ENCODE assay signal across 1 cellular context in genomic region chr14:54342806-54343205, GRCh38.
TF ChIP-seq lines count a peak whose summit lies in the region.

No MANE protein-coding gene starts in this region.

TF ChIP-seq in HCT116, 20 proteins besides CTCF, POLR2A, EP300 and RAD21 (continued from another document):
- TF ChIP-seq ZBTB33 (IDR thresholded peaks at IDR 0.05; ENCODE audit: extremely low read depth, insufficient replicate concordance, low read length) = no peak
